In genomic region chr17:4541328-4542002, GRCh38 we compare ENCODE assay signal across 16 cellular contexts. TPM values are rescaled to one million over a fixed set of nuclear protein-coding genes. Genes with fewer than 3 reads are reported as not detected.
A peak's percentile ranks its signal among the peaks of the same experiment; 100 is the strongest.
DNase-seq lines count a peak whose midpoint lies in the region; ATAC-seq and TF ChIP-seq lines count a peak whose summit lies in the region.
"Had no signal": no experiment of that assay in that cellular context is flagged by ENCODE, and none has a peak within 500 bp of the region (broad histone marks: within the 10 kb centered on the region; RNA-seq: fewer than 3 reads in every experiment).

No MANE protein-coding gene starts in this region.

- H3K4me1 ChIP-seq in HEK293 (ENCODE audit: control insufficient read depth, insufficient read depth, low read length) (no peaks in the 10 kb centered on the region), body of pancreas (no peaks in the 10 kb centered on the region), left lung (peaks cover 6 to 52% of the 10 kb centered on the region in 2 donors), stomach (peaks cover 28 to 51% (median 41%) of the 10 kb centered on the region in 4 donors)
- H3K4me1 ChIP-seq: colonic mucosa had no signal

- TF ChIP-seq CTCF in HEK293 (tag by site-specific recombination; IDR thresholded peaks at IDR 0.05) (peak; percentile 9; the same call in 1 of the 2 replicates), body of pancreas (IDR thresholded peaks at IDR 0.05) (peak in 1 of 7 experiments; percentile 13), left lung (IDR thresholded peaks at IDR 0.05) (no peak), stomach (IDR thresholded peaks at IDR 0.05) (no peak)

- CTCF ChIA-PET in HEK293 (lab: Yijun Ruan, JAX) = interaction anchor here (0.6 to 1.4 kb wide), 5 partner anchors 14 to 521 kb away, joined by 3 to 4 read pairs (median 4); no protein-coding TSS in a partner anchor

- POLR2A ChIA-PET in HEK293 (lab: Yijun Ruan, JAX) = no interaction called here

- WGBS in body of pancreas, 2 donors = 76 to 83% methylated on average over 12 to 28 of the region's 29 CpGs
- WGBS in stomach, 5 donors = 69 to 77% (median 71%) methylated on average over 24 to 29 of the region's 29 CpGs

- no peak overlapping the region for H3K4me3 ChIP-seq in HEK293 (ENCODE audit: low read depth, low read length)
- H3K4me3 ChIP-seq in body of pancreas = no peak overlapping the region
- no peak overlapping the region for H3K4me3 ChIP-seq in left lung
- H3K4me3 ChIP-seq in stomach = peak overlapping the region in 1 of 4 donors; percentile 0
- H3K4me3 ChIP-seq: BLaER1, colonic mucosa had no signal

- no peak for TF ChIP-seq POLR2A in body of pancreas (IDR thresholded peaks at IDR 0.05)
- TF ChIP-seq POLR2A in stomach (IDR thresholded peaks at IDR 0.05) = no peak

- peak in 1 of 4 donors; percentile 15 for DNase-seq in body of pancreas
- peak; percentile 32 to 61 for DNase-seq in left lung
- no peak for DNase-seq in stomach
- no peak for DNase-seq in activated effector memory CD4-positive, alpha-beta T cell treated with Interleukin-2 at 50 U/mL for 16 hours
- DNase-seq in left colon = no peak
- DNase-seq: activated T-cell treated with anti-CD3 and anti-CD28 coated beads, Interleukin-2, amount 50 U/mL, for 48 hours; colonic mucosa; DMS79 treated with DMSO at 0.1 percent for 48 hours; NCI-H2171; SHP77 treated with DMSO at 0.1 percent for 48 hours; small intestine had no signal

- H3K36me3 ChIP-seq in HEK293 (ENCODE audit: control insufficient read depth in 2 of 2, insufficient read depth in 1 of 2, low read length in 2 of 2) (peaks cover 0 to 91% of the 10 kb centered on the region in 2 experiments; a peak in 2 of 3 replicates), body of pancreas (replicated peaks in 1 of 2; ENCODE audit: insufficient read depth in 1 of 2, low read depth in 2 of 2) (peaks cover 19 to 22% of the 10 kb centered on the region in 2 donors), left lung (peaks cover 0 to 92% of the 10 kb centered on the region in 2 donors), stomach (peaks cover 52 to 98% (median 91%) of the 10 kb centered on the region in 4 donors)

- no peaks in the 10 kb centered on the region for H3K9me3 ChIP-seq in HEK293 (ENCODE audit: control insufficient read depth, insufficient read depth, low read depth, low read length)
- H3K9me3 ChIP-seq in body of pancreas = no peaks in the 10 kb centered on the region
- H3K9me3 ChIP-seq in left lung = no peaks in the 10 kb centered on the region
- no peaks in the 10 kb centered on the region for H3K9me3 ChIP-seq in stomach
- H3K9me3 ChIP-seq: BLaER1, colonic mucosa, neutrophil had no signal

- ATAC-seq in body of pancreas = no peak
- no peak for ATAC-seq in left lung
- no peak for ATAC-seq in GM19455 (IDR thresholded peaks at IDR 0.05; ENCODE audit: unreplicated experiment)
- ATAC-seq in left colon = no peak

- no peak overlapping the region for H3K27ac ChIP-seq in HEK293 (ENCODE audit: extremely low read depth, low read depth, low read length)
- H3K27ac ChIP-seq in body of pancreas = peak overlapping the region in 3 of 4 donors; percentile 21 to 46 (median 40)
- peak overlapping the region in 1 of 2 donors; percentile 57 for H3K27ac ChIP-seq in left lung
- peak overlapping the region; percentile 9 to 73 (median 30) for H3K27ac ChIP-seq in stomach
- H3K27ac ChIP-seq: BLaER1, colonic mucosa, neutrophil had no signal

- H3K27me3 ChIP-seq in body of pancreas = no peaks in the 10 kb centered on the region
- no peaks in the 10 kb centered on the region for H3K27me3 ChIP-seq in left lung
- no peaks in the 10 kb centered on the region for H3K27me3 ChIP-seq in stomach
- H3K27me3 ChIP-seq: BLaER1, colonic mucosa, neutrophil had no signal

- intact Hi-C loops in body of pancreas (cut with DNase I) = no loop called here
- intact Hi-C loops in left lung (cut with DNase I) = loop anchor here in 1 of 2 donors (10.0 kb wide), 1 partner anchor 117 kb away; no protein-coding TSS in a partner anchor
- intact Hi-C loops in stomach (cut with DNase I; ENCODE audit: low total_unique reads) = loop anchor here (10.0 kb wide), 1 partner anchor 117 kb away; no protein-coding TSS in a partner anchor
- intact Hi-C loops in left colon (cut with DNase I, micrococcal nuclease) = no loop called here

- TF ChIP-seq EP300 in stomach (IDR thresholded peaks at IDR 0.05) = no peak

TF ChIP-seq in HEK293, 187 proteins besides CTCF, POLR2A, EP300 and RAD21 (continues in another document):
- TF ChIP-seq ZNF664 (tag by site-specific recombination; IDR thresholded peaks at IDR 0.05) (no peak), ZBTB6 (tag by site-specific recombination; IDR thresholded peaks at IDR 0.05) (no peak), PRDM6 (tag by site-specific recombination; IDR thresholded peaks at IDR 0.05) (no peak), ZNF366 (tag by site-specific recombination; conservative IDR thresholded peaks at IDR 0.05) (no peak), ZNF580 (tag by site-specific recombination; IDR thresholded peaks at IDR 0.05) (no peak), ZFHX2 (tag by site-specific recombination; conservative IDR thresholded peaks at IDR 0.05) (no peak; the same call in 1 of the 2 replicates), HIC1 (tag by site-specific recombination; IDR thresholded peaks at IDR 0.05) (0 out of 2 replicates have a peak, but pooled peaks have one; percentile 73)

RNA-seq across cellular contexts. Expression of gene MYBBP1A, which starts 13.7 kb away (rescaled TPM):
- total RNA-seq in body of pancreas (100 to 1,000 TPM in 1 of 2 donors, 10 to 100 TPM in 1; 37.9 to 105 TPM), left lung (10 to 100 TPM; 34.7 to 53.8 TPM), stomach (100 to 1,000 TPM in 2 of 5 donors, 10 to 100 TPM in 3; 38.6 to 237 (median 73.2) TPM), left colon (10 to 100 TPM; 28.1 to 41.6 TPM)
- polyA plus RNA-seq in stomach = 10 to 100 TPM; 14.1 to 32.2 (median 21.5) TPM

RNA-seq across cellular contexts. Expression of gene GGT6, which starts 18.9 kb away (rescaled TPM):
- 10 to 100 TPM; 29.3 to 85.7 TPM for total RNA-seq in body of pancreas
- 10 to 100 TPM in 1 of 2 donors, 1 to 10 TPM in 1; 1.8 to 17.4 TPM for total RNA-seq in left lung
- 100 to 1,000 TPM in 1 of 5 donors, 10 to 100 TPM in 3, 1 to 10 TPM in 1; 5.8 to 147 (median 11.6) TPM for total RNA-seq in stomach
- polyA plus RNA-seq in stomach = 10 to 100 TPM in 2 of 3 donors, 1 to 10 TPM in 1; 4.4 to 22.2 (median 18.8) TPM
- total RNA-seq in left colon = 100 to 1,000 TPM; 185 to 232 TPM
- total RNA-seq: fibroblast of lung had no signal
- polyA plus RNA-seq: fibroblast of lung had no signal

RNA-seq across cellular contexts. Expression of gene SPNS2, which starts 42.8 kb away (rescaled TPM):
- total RNA-seq in body of pancreas = 10 to 100 TPM; 19.2 to 58.0 TPM
- total RNA-seq in left lung = 10 to 100 TPM; 36.7 to 52.4 TPM
- total RNA-seq in stomach = 10 to 100 TPM in 4 of 5 donors, 1 to 10 TPM in 1; 4.1 to 67.7 (median 27.7) TPM
- 10 to 100 TPM; 13.7 to 30.0 (median 20.3) TPM for polyA plus RNA-seq in stomach
- total RNA-seq in left colon = 10 to 100 TPM; 12.4 to 13.5 TPM
- polyA plus RNA-seq: fibroblast of lung had no signal

RNA-seq across cellular contexts. Expression of gene SMTNL2, which starts 42.9 kb away (rescaled TPM):
- total RNA-seq in body of pancreas (under 1 TPM; 0.33 to 0.78 TPM), left lung (1 to 10 TPM; 5.5 to 5.7 TPM), stomach (1 to 10 TPM in 2 of 5 donors, not detected in 3; 1.1 to 1.9 TPM), left colon (under 1 TPM in 1 of 2 donors, not detected in 1; 0.25 TPM)
- 1 to 10 TPM in 1 of 3 donors, under 1 TPM in 1, not detected in 1; 0.50 to 1.9 TPM for polyA plus RNA-seq in stomach

Comparison
In these comparisons a context has a peak if more than half of its experiments do, and no peak if none do; other contexts are left out.
1. DNase-seq: peak in left lung (2 of 2); none in stomach (single experiment), activated effector memory CD4-positive, alpha-beta T cell treated with Interleukin-2 at 50 U/mL for 16 hours (single experiment) and left colon (0 of 2).